In the genomic region with DNA sequence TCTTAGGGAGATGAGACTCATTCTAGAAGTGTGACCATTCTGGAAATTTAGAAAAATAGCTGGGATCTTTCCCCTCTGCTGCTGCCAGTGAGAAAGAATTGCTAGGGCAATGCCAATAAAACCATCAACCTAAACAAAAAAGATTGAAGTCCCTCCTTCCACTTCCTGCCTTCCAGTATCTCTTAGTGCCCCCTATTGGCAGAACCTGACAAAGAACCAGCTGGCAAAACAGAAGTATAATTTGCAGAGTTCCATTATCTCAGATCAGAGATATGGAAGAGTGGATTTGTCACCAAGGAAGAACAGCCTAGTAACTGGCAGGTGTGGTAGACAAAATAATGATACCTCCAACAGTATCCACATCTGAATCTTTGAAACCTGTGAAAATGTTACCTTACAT, we compare ENCODE assay signal across 11 cellular contexts.
DNase-seq lines count a peak whose midpoint lies in the region; ATAC-seq and TF ChIP-seq lines count a peak whose summit lies in the region.
"Had no signal": no experiment of that assay in that cellular context is flagged by ENCODE, and none has a peak within 500 bp of the region (broad histone marks: within the 10 kb centered on the region; RNA-seq: fewer than 3 reads in every experiment).

No MANE protein-coding gene starts in this region.

- TF ChIP-seq CTCF in GM12873 (IDR thresholded peaks at IDR 0.05; ENCODE audit: insufficient read depth, low read depth, low read length, missing control alignments): peak; percentile 57
- peak; percentile 25; the same call in 1 of the 2 replicates for TF ChIP-seq CTCF in LNCaP clone FGC (IDR thresholded peaks at IDR 0.05; ENCODE audit: control insufficient read depth, extremely low read depth, insufficient read depth)
- TF ChIP-seq CTCF in choroid plexus epithelial cell (conservative IDR thresholded peaks at IDR 0.05; ENCODE audit: low read depth, low read length): peak; percentile 45
- TF ChIP-seq CTCF in nephron progenitor cell (IDR thresholded peaks at IDR 0.05): peak; percentile 56

- no peak overlapping the region for H3K4me3 ChIP-seq in LNCaP clone FGC (ENCODE audit: low read depth, low read length)
- H3K4me3 ChIP-seq in choroid plexus epithelial cell (ENCODE audit: low read depth, low read length): no peak overlapping the region
- H3K4me3 ChIP-seq: esophagus squamous epithelium had no signal

- H3K27ac Mint-ChIP-seq in nephron progenitor cell: no peak overlapping the region
- H3K27ac Mint-ChIP-seq: activated naive CD8-positive, alpha-beta T cell treated with anti-CD3 and anti-CD28 coated beads, Interleukin-2, amount 50 U/mL, for 24 hours; mesothelial cell of epicardium had no signal

- H3K4me3 Mint-ChIP-seq in nephron progenitor cell: no peak overlapping the region
- H3K4me3 Mint-ChIP-seq: activated naive CD8-positive, alpha-beta T cell treated with anti-CD3 and anti-CD28 coated beads, Interleukin-2, amount 50 U/mL, for 24 hours; mesothelial cell of epicardium had no signal

- H3K36me3 Mint-ChIP-seq in nephron progenitor cell (ENCODE audit: low read depth): no peaks in the 10 kb centered on the region
- H3K36me3 Mint-ChIP-seq: mesothelial cell of epicardium had no signal

- H3K4me1 Mint-ChIP-seq in nephron progenitor cell: no peaks in the 10 kb centered on the region
- H3K4me1 Mint-ChIP-seq: activated naive CD8-positive, alpha-beta T cell treated with anti-CD3 and anti-CD28 coated beads, Interleukin-2, amount 50 U/mL, for 24 hours; mesothelial cell of epicardium had no signal

- peaks cover 4% of the 10 kb centered on the region for H3K27me3 Mint-ChIP-seq in nephron progenitor cell (ENCODE audit: low read depth, poor library complexity)
- H3K27me3 Mint-ChIP-seq: activated naive CD8-positive, alpha-beta T cell treated with anti-CD3 and anti-CD28 coated beads, Interleukin-2, amount 50 U/mL, for 24 hours had no signal

- DNase-seq in LNCaP clone FGC (ENCODE audit: low read depth) (no peak), choroid plexus epithelial cell (ENCODE audit: low read depth) (peak; percentile 20), nephron progenitor cell (peak; percentile 19), medulla oblongata (ENCODE audit: extremely low spot score) (no peak), nucleus accumbens (lab: John Stamatoyannopoulos, UW) (no peak)
- DNase-seq: activated naive CD8-positive, alpha-beta T cell treated with anti-CD3 and anti-CD28 coated beads, Interleukin-2, amount 50 U/mL, for 24 hours; esophagus squamous epithelium; NCI-H2029 treated with DMSO at 0.1 percent for 48 hours had no signal

- ATAC-seq in GM19324 (IDR thresholded peaks at IDR 0.05; ENCODE audit: low FRiP score, unreplicated experiment): no peak
- ATAC-seq: activated naive CD8-positive, alpha-beta T cell treated with anti-CD3 and anti-CD28 coated beads, Interleukin-2, amount 50 U/mL, for 24 hours had no signal

- H3K9me3 Mint-ChIP-seq in nephron progenitor cell: peaks cover 11% of the 10 kb centered on the region
- H3K9me3 Mint-ChIP-seq: activated naive CD8-positive, alpha-beta T cell treated with anti-CD3 and anti-CD28 coated beads, Interleukin-2, amount 50 U/mL, for 24 hours had no signal

Comparison
In these comparisons a context has a peak if more than half of its experiments do, and no peak if none do; other contexts are left out.
1. DNase-seq: peak in choroid plexus epithelial cell (single experiment) and nephron progenitor cell (single experiment); none in LNCaP clone FGC (single experiment), medulla oblongata (single experiment) and nucleus accumbens (0 of 56).
2. Peak in every context shown above with its lines, with median percentiles within 50 percentile points of each other: CTCF ChIP-seq.